10 cellular contexts compared by ENCODE assay signal in the genomic region with DNA sequence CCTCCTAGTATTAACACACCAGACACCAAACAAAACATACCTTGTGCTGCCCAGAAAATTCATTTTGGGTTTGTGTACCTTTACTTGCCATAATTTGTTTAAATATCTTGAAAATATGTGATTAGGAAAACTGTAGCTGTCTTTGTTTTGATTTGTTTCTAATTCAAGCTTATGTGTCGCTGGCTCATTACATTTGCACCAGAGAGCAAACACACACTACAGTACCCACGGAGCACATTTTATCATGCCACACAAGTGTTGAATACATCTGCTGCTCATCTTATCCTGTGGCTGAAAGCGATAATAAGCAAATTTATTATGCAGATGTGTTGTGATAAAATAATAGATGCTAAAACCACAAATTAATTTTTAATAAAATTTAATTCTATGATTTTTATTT.
DNase-seq lines count a peak whose midpoint lies in the region; ATAC-seq and TF ChIP-seq lines count a peak whose summit lies in the region.
"Had no signal": no experiment of that assay in that cellular context is flagged by ENCODE, and none has a peak within 500 bp of the region (broad histone marks: within the 10 kb centered on the region; RNA-seq: fewer than 3 reads in every experiment).

No MANE protein-coding gene starts in this region.

- H3K9me2 ChIP-seq in MM.1S (replicated peaks; ENCODE audit: insufficient read depth, low read length) = no peaks in the 10 kb centered on the region

- in situ Hi-C loops in GM13977 (cut with MboI; ENCODE audit: low pct_unique_long_range_greater_than_20kb, low sequenced_read_pairs, unreplicated experiment) = no loop called here

- no peaks in the 10 kb centered on the region for H3K27me3 ChIP-seq in psoas muscle (ENCODE audit: insufficient read depth in 3 of 3, low read length in 2 of 3)
- H3K27me3 ChIP-seq in MM.1S (replicated peaks; ENCODE audit: insufficient read depth, low read length) = no peaks in the 10 kb centered on the region

- no peak overlapping the region for H2AFZ ChIP-seq in MM.1S (ENCODE audit: low read length)

- no peak overlapping the region for H3K9ac ChIP-seq in MM.1S (ENCODE audit: low read length)

- POLR2A ChIA-PET in WTC11 (lab: Charles Lee) = interaction anchor here (0.9 to 1.3 kb wide), 2 partner anchors 11 to 63 kb away, joined by 4 read pairs; a partner anchor contains a TSS

- no peak overlapping the region for H3K4me2 ChIP-seq in MM.1S (ENCODE audit: low read depth, low read length)

- H3K4me3 Mint-ChIP-seq in Calu3 (ENCODE audit: low read depth, unreplicated experiment) (no peak overlapping the region), WTC11 (no peak overlapping the region)
- H3K4me3 Mint-ChIP-seq: B cell; stimulated activated effector memory CD8-positive, alpha-beta T cell treated with anti-CD3 and anti-CD28 coated beads, Interleukin-12 subunit alpha, Interleukin-12 subunit beta, amount 100 ng/mL, for 72 hours had no signal

- TF ChIP-seq CTCF in Calu3 (IDR thresholded peaks at IDR 0.05; ENCODE audit: unreplicated experiment) (no peak), WTC11 (IDR thresholded peaks at IDR 0.05) (no peak), psoas muscle (IDR thresholded peaks at IDR 0.05) (no peak), MM.1S (IDR thresholded peaks at IDR 0.05; ENCODE audit: low read length) (no peak), GM13977 (IDR thresholded peaks at IDR 0.05; ENCODE audit: extremely low read depth, insufficient read depth, missing control alignments) (no peak)

- H3K4me3 ChIP-seq in psoas muscle (peak overlapping the region; percentile 13), MM.1S (ENCODE audit: low read length) (no peak overlapping the region)

- H3K27me3 Mint-ChIP-seq in Calu3 (ENCODE audit: unreplicated experiment) (no peaks in the 10 kb centered on the region), WTC11 (ENCODE audit: low read depth) (no peaks in the 10 kb centered on the region; the same call in 1 of the 2 replicates)
- H3K27me3 Mint-ChIP-seq: B cell had no signal

- DNase-seq in Calu3 (no peak), WTC11 (ENCODE audit: low spot score) (no peak), left ventricle myocardium superior (no peak), psoas muscle (no peak), activated gamma-delta T cell (lab: John Stamatoyannopoulos, UW) (no peak), NCI-H1092 treated with DMSO at 0.1 percent for 48 hours (lab: John Stamatoyannopoulos, UW) (no peak), MM.1S (no peak), GM13977 (ENCODE audit: low spot score) (no peak)

- ATAC-seq in WTC11 (no peak), left ventricle myocardium superior (peak; percentile 34), psoas muscle (peak in 3 of 4 donors; percentile 34 to 41 (median 37))
- ATAC-seq: stimulated activated effector memory CD8-positive, alpha-beta T cell treated with anti-CD3 and anti-CD28 coated beads, Interleukin-12 subunit alpha, Interleukin-12 subunit beta, amount 100 ng/mL, for 72 hours had no signal

- H3K27ac Mint-ChIP-seq in Calu3 (ENCODE audit: unreplicated experiment) (peak overlapping the region; percentile 48), WTC11 (peak overlapping the region; percentile 95)
- H3K27ac Mint-ChIP-seq: B cell had no signal

- no peaks in the 10 kb centered on the region for H3K9me3 Mint-ChIP-seq in Calu3 (ENCODE audit: low read depth, unreplicated experiment)
- no peaks in the 10 kb centered on the region for H3K9me3 Mint-ChIP-seq in WTC11
- H3K9me3 Mint-ChIP-seq: stimulated activated effector memory CD8-positive, alpha-beta T cell treated with anti-CD3 and anti-CD28 coated beads, Interleukin-12 subunit alpha, Interleukin-12 subunit beta, amount 100 ng/mL, for 72 hours had no signal

- intact Hi-C loops in Calu3 (cut with micrococcal nuclease; ENCODE audit: unreplicated experiment) = loop anchor here (5.0 to 10.0 kb wide), 2 partner anchors 35 to 97 kb away; a partner anchor contains a TSS
- intact Hi-C loops in left ventricle myocardium superior (cut with micrococcal nuclease) = no loop called here
- intact Hi-C loops in psoas muscle (cut with DNase I) = loop anchor here in 1 of 2 donors (5.0 kb wide), 1 partner anchor 55 kb away; no protein-coding TSS in a partner anchor

- H3K4me1 ChIP-seq in psoas muscle (peaks cover 39% of the 10 kb centered on the region), MM.1S (ENCODE audit: low read length) (no peaks in the 10 kb centered on the region)

- no peaks in the 10 kb centered on the region for H4K20me1 ChIP-seq in MM.1S (ENCODE audit: insufficient read depth, low read length)

- peaks cover 26% of the 10 kb centered on the region for H3K79me2 ChIP-seq in MM.1S (ENCODE audit: low read length)

- peaks cover 0 to 2% of the 10 kb centered on the region in 2 donors for H3K36me3 ChIP-seq in psoas muscle (ENCODE audit: insufficient read depth in 1 of 2, low read depth in 1 of 2)
- H3K36me3 ChIP-seq in MM.1S (replicated peaks; ENCODE audit: insufficient read depth, low read length) = no peaks in the 10 kb centered on the region

- H3K9me3 ChIP-seq in psoas muscle = no peaks in the 10 kb centered on the region
- no peaks in the 10 kb centered on the region for H3K9me3 ChIP-seq in MM.1S (replicated peaks; ENCODE audit: insufficient read depth, low read length)

- CTCF ChIA-PET in Calu3 (lab: Charles Lee) (interaction anchor here (1.3 to 1.8 kb wide), 6 partner anchors 9 to 95 kb away, joined by 4 to 15 read pairs (median 6); a partner anchor contains a TSS), WTC11 (lab: Charles Lee) (interaction anchor here (0.6 to 4.9 kb wide), 14 partner anchors 8 to 205 kb away, joined by 3 to 97 read pairs (median 7); a partner anchor contains a TSS)

- H3F3A ChIP-seq in MM.1S (ENCODE audit: insufficient read depth, low read length) = no peaks in the 10 kb centered on the region

- WGBS in psoas muscle, 3 donors = 37 to 46% (median 39%) methylated on average over 3 of the region's 3 CpGs

- H3K36me3 Mint-ChIP-seq in Calu3 (ENCODE audit: insufficient read depth, unreplicated experiment) (peaks cover 4% of the 10 kb centered on the region), WTC11 (no peaks in the 10 kb centered on the region)

- H3K4me1 Mint-ChIP-seq in Calu3 (ENCODE audit: low read depth, unreplicated experiment) (peaks cover 27% of the 10 kb centered on the region), WTC11 (peaks cover 11% of the 10 kb centered on the region)

- no TSS peak for BruUV-seq in Calu3 (replicated peaks; lab: Mats Ljungman, UMichigan)

- H3K27ac ChIP-seq in psoas muscle (peak overlapping the region; percentile 84), MM.1S (ENCODE audit: low read length) (no peak overlapping the region)

TF ChIP-seq in WTC11, 78 proteins besides CTCF, POLR2A, EP300 and RAD21 (continues in another document):
- TF ChIP-seq, protein P1, sequence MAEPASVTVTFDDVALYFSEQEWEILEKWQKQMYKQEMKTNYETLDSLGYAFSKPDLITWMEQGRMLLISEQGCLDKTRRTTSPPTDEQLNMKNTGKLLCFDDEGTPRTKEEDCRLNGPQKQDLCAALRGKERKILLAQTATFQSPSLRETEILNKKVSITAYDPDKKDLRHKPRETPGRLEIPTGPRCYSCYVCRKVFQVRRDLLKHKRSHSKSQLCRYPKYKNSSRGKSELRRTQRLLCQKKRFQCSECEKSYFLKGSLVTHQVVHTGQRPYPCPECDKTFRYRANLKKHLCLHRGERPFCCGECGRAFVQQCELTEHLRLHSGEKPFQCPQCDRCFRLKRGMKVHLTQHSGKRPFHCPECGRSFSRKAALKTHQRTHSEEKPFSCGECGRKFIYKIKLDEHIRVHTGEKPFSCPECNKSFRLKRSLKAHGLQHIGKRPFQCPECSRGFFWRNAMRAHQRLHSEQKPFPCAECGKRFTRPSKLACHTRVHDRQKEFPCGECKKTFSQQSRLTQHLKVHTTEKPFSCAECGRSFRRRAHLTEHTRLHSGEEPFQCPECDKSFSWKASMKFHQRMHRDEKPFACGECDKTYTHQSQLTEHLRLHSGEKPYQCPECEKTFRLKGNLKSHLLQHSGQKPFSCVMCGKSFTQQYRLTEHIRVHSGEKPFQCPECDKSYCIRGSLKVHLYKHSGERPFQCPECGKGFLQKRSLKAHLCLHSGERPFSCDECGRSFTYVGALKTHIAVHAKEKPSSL (CRISPR knock-in tag; conservative IDR thresholded peaks at IDR 0.05) = no peak
- TF ChIP-seq, protein P2, sequence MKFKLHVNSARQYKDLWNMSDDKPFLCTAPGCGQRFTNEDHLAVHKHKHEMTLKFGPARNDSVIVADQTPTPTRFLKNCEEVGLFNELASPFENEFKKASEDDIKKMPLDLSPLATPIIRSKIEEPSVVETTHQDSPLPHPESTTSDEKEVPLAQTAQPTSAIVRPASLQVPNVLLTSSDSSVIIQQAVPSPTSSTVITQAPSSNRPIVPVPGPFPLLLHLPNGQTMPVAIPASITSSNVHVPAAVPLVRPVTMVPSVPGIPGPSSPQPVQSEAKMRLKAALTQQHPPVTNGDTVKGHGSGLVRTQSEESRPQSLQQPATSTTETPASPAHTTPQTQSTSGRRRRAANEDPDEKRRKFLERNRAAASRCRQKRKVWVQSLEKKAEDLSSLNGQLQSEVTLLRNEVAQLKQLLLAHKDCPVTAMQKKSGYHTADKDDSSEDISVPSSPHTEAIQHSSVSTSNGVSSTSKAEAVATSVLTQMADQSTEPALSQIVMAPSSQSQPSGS (CRISPR knock-in tag; IDR thresholded peaks at IDR 0.05; ENCODE audit: borderline replicate concordance, low read depth) = no peak
- TF ChIP-seq, protein P3, sequence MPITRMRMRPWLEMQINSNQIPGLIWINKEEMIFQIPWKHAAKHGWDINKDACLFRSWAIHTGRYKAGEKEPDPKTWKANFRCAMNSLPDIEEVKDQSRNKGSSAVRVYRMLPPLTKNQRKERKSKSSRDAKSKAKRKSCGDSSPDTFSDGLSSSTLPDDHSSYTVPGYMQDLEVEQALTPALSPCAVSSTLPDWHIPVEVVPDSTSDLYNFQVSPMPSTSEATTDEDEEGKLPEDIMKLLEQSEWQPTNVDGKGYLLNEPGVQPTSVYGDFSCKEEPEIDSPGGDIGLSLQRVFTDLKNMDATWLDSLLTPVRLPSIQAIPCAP (CRISPR knock-in tag; IDR thresholded peaks at IDR 0.05) = no peak
- no peak for TF ChIP-seq JUN (CRISPR knock-in tag; IDR thresholded peaks at IDR 0.05)
